9 cellular contexts compared by ENCODE assay signal in genomic region chr22:23826510-23827350, GRCh38. TPM values are rescaled to one million over a fixed set of nuclear protein-coding genes. Genes with fewer than 3 reads are reported as not detected.
A peak's percentile ranks its signal among the peaks of the same experiment; 100 is the strongest.
DNase-seq lines count a peak whose midpoint lies in the region; ATAC-seq, FAIRE-seq and TF ChIP-seq lines count a peak whose summit lies in the region.
"Had no signal": no experiment of that assay in that cellular context is flagged by ENCODE, and none has a peak within 500 bp of the region (broad histone marks: within the 10 kb centered on the region; RNA-seq: fewer than 3 reads in every experiment).

No MANE protein-coding gene starts in this region.

- H3K79me2 ChIP-seq in K562 (ENCODE audit: control insufficient read depth, insufficient read depth, low read length) = no peaks in the 10 kb centered on the region

- H3K4me3 ChIP-seq in HUES6 (ENCODE audit: low read depth, low read length) (no peak overlapping the region), K562 (no peak overlapping the region), neuronal stem cell (ENCODE audit: low read length in 2 of 2) (no peak overlapping the region), tibial nerve (no peak overlapping the region)

- H4K91ac ChIP-seq in neuronal stem cell (ENCODE audit: low read depth, low read length, poor library complexity) = no peak overlapping the region

- TF ChIP-seq POLR2A in K562 (conservative IDR thresholded peaks at IDR 0.05) (no peak), tibial nerve (IDR thresholded peaks at IDR 0.05) (no peak)

- H3K27ac ChIP-seq in HUES6 (ENCODE audit: low read depth, low read length) = 0 out of 2 replicates have a peak overlapping the region, but pooled peaks have one; percentile 36
- no peak overlapping the region for H3K27ac ChIP-seq in K562 (ENCODE audit: extremely low read depth, low read depth, low read length)
- H3K27ac ChIP-seq in neuronal stem cell (replicated peaks; ENCODE audit: low read length) = peak overlapping the region; percentile 43
- H3K27ac ChIP-seq in tibial nerve = peak overlapping the region in 1 of 4 donors; percentile 3
- H3K27ac ChIP-seq: epithelial cell of prostate had no signal

- no peaks in the 10 kb centered on the region for H4K20me1 ChIP-seq in K562 (replicated peaks; ENCODE audit: control insufficient read depth, insufficient read depth, low read length)

- in situ Hi-C loops in K562 (cut with MboI) = no loop called here

- no peak overlapping the region for H3K4ac ChIP-seq in neuronal stem cell (ENCODE audit: low read length)

- H3K9me3 ChIP-seq in HUES6 (ENCODE audit: control insufficient read depth, insufficient read depth, low read depth, low read length) (no peaks in the 10 kb centered on the region), K562 (replicated peaks; ENCODE audit: control insufficient read depth, insufficient read depth, low read depth, low read length) (no peaks in the 10 kb centered on the region), neuronal stem cell (replicated peaks in 1 of 2; ENCODE audit: control insufficient read depth in 2 of 2, insufficient read depth in 1 of 2, low read depth in 1 of 2, low read length in 2 of 2) (peaks cover 0 to 2% of the 10 kb centered on the region in 2 donors), tibial nerve (peaks cover 0 to 4% (median 0%) of the 10 kb centered on the region in 4 donors)

- peak overlapping the region; percentile 42 for H2BK12ac ChIP-seq in neuronal stem cell (ENCODE audit: low read length)

- intact Hi-C loops in K562 (cut with micrococcal nuclease) = no loop called here

- no peak for TF ChIP-seq CTCF in K562 (IDR thresholded peaks at IDR 0.05 in 2 of 3, conservative IDR thresholded peaks at IDR 0.05 in 1 of 3; ENCODE audit: insufficient read depth in 2 of 3, low read depth in 1 of 3, low read length in 3 of 3)
- TF ChIP-seq CTCF in tibial nerve (IDR thresholded peaks at IDR 0.05) = no peak

- no peaks in the 10 kb centered on the region for H3K9me1 ChIP-seq in K562 (ENCODE audit: control insufficient read depth, insufficient read depth, low read length)

- H2AFZ ChIP-seq in K562 (ENCODE audit: low read depth, low read length) (no peak overlapping the region), neuronal stem cell (ENCODE audit: low read length) (no peak overlapping the region)

- peaks cover 8% of the 10 kb centered on the region for H3K79me1 ChIP-seq in neuronal stem cell (ENCODE audit: low read depth, low read length)

- FAIRE-seq in K562 (lab: Jason Lieb, UNC) = no peak

- H3K9ac ChIP-seq in HUES6 (ENCODE audit: low read length) (no peak overlapping the region), K562 (ENCODE audit: insufficient read depth in 1 of 2, low read depth in 2 of 2, low read length in 2 of 2) (no peak overlapping the region), neuronal stem cell (ENCODE audit: low read depth, low read length, poor library complexity) (no peak overlapping the region)

- H3K4me1 ChIP-seq in HUES6 (ENCODE audit: control insufficient read depth, insufficient read depth, low read length) = peaks cover 9% of the 10 kb centered on the region; the same call in 1 of the 2 replicates
- no peaks in the 10 kb centered on the region for H3K4me1 ChIP-seq in K562 (replicated peaks in 1 of 2; ENCODE audit: control insufficient read depth in 2 of 2, insufficient read depth in 2 of 2, low read length in 2 of 2)
- H3K4me1 ChIP-seq in neuronal stem cell (ENCODE audit: control insufficient read depth in 2 of 2, insufficient read depth in 1 of 2, low read depth in 1 of 2, low read length in 2 of 2) = peaks cover 0 to 3% of the 10 kb centered on the region in 2 donors
- H3K4me1 ChIP-seq in tibial nerve = peaks cover 0 to 14% (median 0%) of the 10 kb centered on the region in 4 donors

- H3K14ac ChIP-seq in neuronal stem cell (ENCODE audit: low read length) = no peak overlapping the region

- H3K36me3 ChIP-seq in HUES6 (ENCODE audit: control insufficient read depth, insufficient read depth, low read length) (peaks cover 93% of the 10 kb centered on the region), K562 (ENCODE audit: control insufficient read depth, insufficient read depth, low read length) (peaks cover 78% of the 10 kb centered on the region; the same call in 2 of the 3 replicates), neuronal stem cell (replicated peaks in 1 of 2; ENCODE audit: control insufficient read depth in 2 of 2, insufficient read depth in 2 of 2, low read length in 2 of 2) (peaks cover 69 to 96% of the 10 kb centered on the region in 2 donors), tibial nerve (peaks cover 0 to 95% (median 14%) of the 10 kb centered on the region in 3 donors)

- POLR2A ChIA-PET in K562 (lab: Yijun Ruan, JAX) = interaction anchor here (0.9 to 1.1 kb wide), 2 partner anchors 9 to 58 kb away, joined by 3 to 4 read pairs; no protein-coding TSS in a partner anchor

- WGBS in K562 (ENCODE audit: insufficient coverage, low coverage, missing lambda C conversion rate) = 89% methylated on average over 11 of the region's 15 CpGs
- WGBS in neuronal stem cell (ENCODE audit: extremely low coverage in 2 of 2, insufficient read length in 2 of 2, insufficient replicate concordance in 1 of 2), 2 donors = no CpG with 5 or more reads among the region's 15 CpGs
- 75 to 76% methylated on average over 13 to 15 of the region's 15 CpGs for WGBS in tibial nerve, 2 donors

- H2BK120ac ChIP-seq in neuronal stem cell (ENCODE audit: low read depth, low read length) = no peak overlapping the region

- DNase-seq in K562 (ENCODE audit: extremely low read depth in 1 of 4, low spot score in 3 of 4) = no peak
- DNase-seq in neuronal stem cell (ENCODE audit: low spot score) = no peak
- DNase-seq in midbrain (lab: John Stamatoyannopoulos, UW) = no peak
- DNase-seq in tibial nerve (ENCODE audit: low spot score in 2 of 2) = no peak
- DNase-seq: KG1 had no signal

- CTCF ChIA-PET in K562 (lab: Yijun Ruan, JAX; ENCODE audit: low intra/inter-chr PET ratio) = no interaction called here

- no TSS peak for BruUV-seq in K562 (replicated peaks; lab: Mats Ljungman, UMichigan)

- no peaks in the 10 kb centered on the region for H3K27me3 ChIP-seq in HUES6 (ENCODE audit: control insufficient read depth, insufficient read depth, low read length)
- H3K27me3 ChIP-seq in K562 (ENCODE audit: control insufficient read depth in 2 of 2, insufficient read depth in 2 of 2, low read length in 2 of 2) = no peaks in the 10 kb centered on the region
- H3K27me3 ChIP-seq in neuronal stem cell (ENCODE audit: control insufficient read depth in 3 of 3, insufficient read depth in 3 of 3, low read depth in 1 of 3, low read length in 3 of 3) = no peaks in the 10 kb centered on the region
- H3K27me3 ChIP-seq in tibial nerve = no peaks in the 10 kb centered on the region

- H4K8ac ChIP-seq in neuronal stem cell (ENCODE audit: low read depth, low read length) = no peak overlapping the region

- H2BK15ac ChIP-seq in neuronal stem cell (ENCODE audit: low read length) = no peak overlapping the region

- TF ChIP-seq EP300 in K562 (IDR thresholded peaks at IDR 0.05; ENCODE audit: low read length) (no peak), tibial nerve (IDR thresholded peaks at IDR 0.05) (no peak)

- no peak overlapping the region for H3K23ac ChIP-seq in neuronal stem cell (ENCODE audit: low read depth, low read length, poor library complexity)

- H3K4me2 ChIP-seq in K562 (ENCODE audit: insufficient read depth, low read length) (no peak overlapping the region), neuronal stem cell (ENCODE audit: insufficient read depth, low read length, poor library complexity, severe bottlenecking) (no peak overlapping the region)

- ATAC-seq in K562 = no peak
- no peak for ATAC-seq in HG02970 (IDR thresholded peaks at IDR 0.05; ENCODE audit: low FRiP score, unreplicated experiment)

- H3K18ac ChIP-seq in neuronal stem cell (ENCODE audit: low read length) = peak overlapping the region; percentile 82

- TF ChIP-seq RAD21 in K562 (CRISPR knock-in tag; conservative IDR thresholded peaks at IDR 0.05 in 1 of 2, IDR thresholded peaks at IDR 0.05 in 1 of 2) = no peak

- H2AK5ac ChIP-seq in neuronal stem cell (ENCODE audit: low read depth, low read length) = peak overlapping the region; percentile 58

- peak overlapping the region; percentile 94 for H2BK5ac ChIP-seq in neuronal stem cell (ENCODE audit: low read length)

RNA-seq across cellular contexts. Expression of gene DERL3, which starts 12.1 kb away (rescaled TPM):
- 14.7 and 36.7 TPM in 2 replicates for total RNA-seq in K562 (2011; cell fraction: chromatin; rRNA removed; ENCODE audit: low replicate concordance)
- 35.7 and 36.7 TPM in 2 replicates for total RNA-seq in K562 (2011; cell fraction: nucleolus; rRNA removed)
- total RNA-seq in K562 (2011; cell fraction: nucleoplasm; rRNA removed) = 29.2 and 31.5 TPM in 2 replicates
- total RNA-seq in K562 (2014; rRNA removed) (6.2 and 6.9 TPM in 2 replicates), K562 (2014; rRNA removed; fragmentation: Illumina TruSeq; extraction: Trizol) (0.77 and 1.7 TPM in 2 replicates), K562 (2015; rRNA removed; fragmentation: Illumina TruSeq; extraction: Trizol) (1.4 and 2.4 TPM in 2 replicates), K562 (2021) (8.8 and 9.2 TPM in 2 replicates), tibial nerve (1 to 10 TPM in 1 of 4 donors, under 1 TPM in 1, not detected in 2; 0.60 to 2.3 TPM)
- polyA plus RNA-seq in K562 (2011; rRNA removed) (8.3 and 19.3 TPM in 2 replicates), K562 (2014; fragmentation: Illumina TruSeq; extraction: Trizol) (4.8 and 7.4 TPM in 2 replicates), K562 (2014; fragmentation: Nextera tagmentation; extraction: Ambion mirVana) (1 to 10 TPM; 1.3 to 2.9 TPM), K562 (2014; rRNA removed) (12.1 and 12.4 TPM in 2 replicates)
- 23.7 and 24.3 TPM in 2 replicates for polyA plus RNA-seq in K562 (2011; cell fraction: cytosol; rRNA removed)
- polyA plus RNA-seq in K562 (2011; cell fraction: nucleus; rRNA removed) = 69.3 and 80.1 TPM in 2 replicates
- 5.7 and 7.9 TPM in 2 replicates for polyA plus RNA-seq in K562 (2012)
- 1.5 and 2.2 TPM in 2 replicates for polyA minus RNA-seq in K562 (2011; rRNA and poly(A)+ RNA removed)
- polyA minus RNA-seq in K562 (2011; cell fraction: cytosol; rRNA and poly(A)+ RNA removed) = 2.7 and 3.8 TPM in 2 replicates
- 5.3 and 10.7 TPM in 2 replicates for polyA minus RNA-seq in K562 (2011; cell fraction: nucleus; rRNA and poly(A)+ RNA removed)
- polyA plus RNA-seq in neuronal stem cell (2013, experiment 1 of 2) = 4.2 TPM
- polyA plus RNA-seq in neuronal stem cell (2013, experiment 2 of 2) = 4.5 TPM

RNA-seq across cellular contexts. Expression of gene SLC2A11, which starts 30.9 kb away (rescaled TPM):
- 10.0 and 13.3 TPM in 2 replicates for total RNA-seq in K562 (2011; cell fraction: chromatin; rRNA removed; ENCODE audit: low replicate concordance)
- 7.1 and 10.0 TPM in 2 replicates for total RNA-seq in K562 (2011; cell fraction: nucleolus; rRNA removed)
- 8.9 and 11.7 TPM in 2 replicates for total RNA-seq in K562 (2011; cell fraction: nucleoplasm; rRNA removed)
- 2.0 and 3.1 TPM in 2 replicates for total RNA-seq in K562 (2014; rRNA removed)
- 1.5 and 1.9 TPM in 2 replicates for total RNA-seq in K562 (2014; rRNA removed; fragmentation: Illumina TruSeq; extraction: Trizol)
- total RNA-seq in K562 (2015; rRNA removed; fragmentation: Illumina TruSeq; extraction: Trizol) = 2.1 and 2.5 TPM in 2 replicates
- 1.6 and 2.1 TPM in 2 replicates for total RNA-seq in K562 (2021)
- 2.5 and 4.4 TPM in 2 replicates for polyA plus RNA-seq in K562 (2011; rRNA removed)
- polyA plus RNA-seq in K562 (2011; cell fraction: cytosol; rRNA removed) = 2.6 and 3.6 TPM in 2 replicates
- polyA plus RNA-seq in K562 (2011; cell fraction: nucleus; rRNA removed) = 8.2 and 8.4 TPM in 2 replicates
- polyA plus RNA-seq in K562 (2012) = 2.7 and 7.0 TPM in 2 replicates
- polyA plus RNA-seq in K562 (2014; fragmentation: Illumina TruSeq; extraction: Trizol) = 2.5 and 2.8 TPM in 2 replicates
- under 1 TPM; 0.44 to 0.73 TPM for polyA plus RNA-seq in K562 (2014; fragmentation: Nextera tagmentation; extraction: Ambion mirVana)
- polyA plus RNA-seq in K562 (2014; rRNA removed) = 2.7 and 3.4 TPM in 2 replicates
- 2.7 and 4.1 TPM in 2 replicates for polyA minus RNA-seq in K562 (2011; rRNA and poly(A)+ RNA removed)
- 0.91 and 0.95 TPM in 2 replicates for polyA minus RNA-seq in K562 (2011; cell fraction: cytosol; rRNA and poly(A)+ RNA removed)
- 3.4 and 8.4 TPM in 2 replicates for polyA minus RNA-seq in K562 (2011; cell fraction: nucleus; rRNA and poly(A)+ RNA removed)
- 11.4 TPM for polyA plus RNA-seq in neuronal stem cell (2013, experiment 1 of 2)
- 10.5 TPM for polyA plus RNA-seq in neuronal stem cell (2013, experiment 2 of 2)
- 10 to 100 TPM in 3 of 4 donors, 1 to 10 TPM in 1; 6.9 to 28.9 (median 13.4) TPM for total RNA-seq in tibial nerve

RNA-seq across cellular contexts. Expression of gene SMARCB1, which starts 40.0 kb away (rescaled TPM):
- 71.0 and 129 TPM in 2 replicates for total RNA-seq in K562 (2011; cell fraction: chromatin; rRNA removed; ENCODE audit: low replicate concordance)
- total RNA-seq in K562 (2011; cell fraction: nucleolus; rRNA removed) = 56.2 and 66.2 TPM in 2 replicates
- total RNA-seq in K562 (2011; cell fraction: nucleoplasm; rRNA removed) = 71.9 and 105 TPM in 2 replicates
- total RNA-seq in K562 (2014; rRNA removed) (65.4 and 74.0 TPM in 2 replicates), K562 (2014; rRNA removed; fragmentation: Illumina TruSeq; extraction: Trizol) (39.5 and 44.5 TPM in 2 replicates), K562 (2015; rRNA removed; fragmentation: Illumina TruSeq; extraction: Trizol) (50.9 and 53.7 TPM in 2 replicates), K562 (2021) (79.1 and 79.2 TPM in 2 replicates), tibial nerve (10 to 100 TPM; 31.5 to 53.4 (median 43.8) TPM)
- polyA plus RNA-seq in K562 (2011; rRNA removed) (113 and 117 TPM in 2 replicates), K562 (2014; fragmentation: Illumina TruSeq; extraction: Trizol) (111 TPM in 2 replicates), K562 (2014; fragmentation: Nextera tagmentation; extraction: Ambion mirVana) (1 to 10 TPM; 1.2 to 3.0 TPM), K562 (2014; rRNA removed) (75.3 and 90.2 TPM in 2 replicates)
- 80.8 and 94.7 TPM in 2 replicates for polyA plus RNA-seq in K562 (2011; cell fraction: cytosol; rRNA removed)
- polyA plus RNA-seq in K562 (2011; cell fraction: nucleus; rRNA removed) = 45.0 and 47.4 TPM in 2 replicates
- polyA plus RNA-seq in K562 (2012) = 70.1 and 101 TPM in 2 replicates
- 56.2 and 67.4 TPM in 2 replicates for polyA minus RNA-seq in K562 (2011; rRNA and poly(A)+ RNA removed)
- polyA minus RNA-seq in K562 (2011; cell fraction: cytosol; rRNA and poly(A)+ RNA removed) = 25.2 and 35.8 TPM in 2 replicates
- 20.3 and 27.0 TPM in 2 replicates for polyA minus RNA-seq in K562 (2011; cell fraction: nucleus; rRNA and poly(A)+ RNA removed)
- 118 TPM for polyA plus RNA-seq in neuronal stem cell (2013, experiment 1 of 2)
- polyA plus RNA-seq in neuronal stem cell (2013, experiment 2 of 2) = 112 TPM

RNA-seq across cellular contexts. Expression of gene MMP11, which starts 54.1 kb away (rescaled TPM):
- total RNA-seq in K562 (2011; cell fraction: chromatin; rRNA removed; ENCODE audit: low replicate concordance) = 1.4 and 1.9 TPM in 2 replicates
- 2.0 and 2.7 TPM in 2 replicates for total RNA-seq in K562 (2011; cell fraction: nucleolus; rRNA removed)
- 1.6 and 3.4 TPM in 2 replicates for total RNA-seq in K562 (2011; cell fraction: nucleoplasm; rRNA removed)
- 0.57 and 1.4 TPM in 2 replicates for total RNA-seq in K562 (2014; rRNA removed)
- 0.13 and 0.25 TPM in 2 replicates for total RNA-seq in K562 (2014; rRNA removed; fragmentation: Illumina TruSeq; extraction: Trizol)
- 0.14 and 0.15 TPM in 2 replicates for total RNA-seq in K562 (2015; rRNA removed; fragmentation: Illumina TruSeq; extraction: Trizol)
- 0.58 and 1.4 TPM in 2 replicates for total RNA-seq in K562 (2021)
- polyA plus RNA-seq in K562 (2011; rRNA removed) = 1.1 and 1.3 TPM in 2 replicates
- polyA plus RNA-seq in K562 (2011; cell fraction: cytosol; rRNA removed) = 1.0 and 1.4 TPM in 2 replicates
- 2.5 and 3.4 TPM in 2 replicates for polyA plus RNA-seq in K562 (2011; cell fraction: nucleus; rRNA removed)
- polyA plus RNA-seq in K562 (2012) = 0.51 and 1.1 TPM in 2 replicates
- 0.25 and 1.2 TPM in 2 replicates for polyA plus RNA-seq in K562 (2014; fragmentation: Illumina TruSeq; extraction: Trizol)
- not detected for polyA plus RNA-seq in K562 (2014; fragmentation: Nextera tagmentation; extraction: Ambion mirVana)
- polyA plus RNA-seq in K562 (2014; rRNA removed) = 0.40 and 1.8 TPM in 2 replicates
- polyA minus RNA-seq in K562 (2011; rRNA and poly(A)+ RNA removed) = 0.46 and 0.51 TPM in 2 replicates
- 0.57 TPM in 1 of 2 replicates, not detected in the other for polyA minus RNA-seq in K562 (2011; cell fraction: cytosol; rRNA and poly(A)+ RNA removed)
- polyA minus RNA-seq in K562 (2011; cell fraction: nucleus; rRNA and poly(A)+ RNA removed) = 0.78 and 1.2 TPM in 2 replicates
- 6.5 TPM for polyA plus RNA-seq in neuronal stem cell (2013, experiment 1 of 2)
- polyA plus RNA-seq in neuronal stem cell (2013, experiment 2 of 2) = 6.1 TPM
- 1 to 10 TPM; 4.5 to 7.3 (median 5.6) TPM for total RNA-seq in tibial nerve

RNA-seq across cellular contexts. Expression of gene CHCHD10, which starts 59.0 kb away (rescaled TPM):
- 6.7 and 22.5 TPM in 2 replicates for total RNA-seq in K562 (2011; cell fraction: chromatin; rRNA removed; ENCODE audit: low replicate concordance)
- 36.1 and 36.9 TPM in 2 replicates for total RNA-seq in K562 (2011; cell fraction: nucleolus; rRNA removed)
- total RNA-seq in K562 (2011; cell fraction: nucleoplasm; rRNA removed) = 31.7 and 48.8 TPM in 2 replicates
- 84.9 and 214 TPM in 2 replicates for total RNA-seq in K562 (2014; rRNA removed)
- 76.4 and 102 TPM in 2 replicates for total RNA-seq in K562 (2014; rRNA removed; fragmentation: Illumina TruSeq; extraction: Trizol)
- 124 and 130 TPM in 2 replicates for total RNA-seq in K562 (2015; rRNA removed; fragmentation: Illumina TruSeq; extraction: Trizol)
- total RNA-seq in K562 (2021) = 270 and 292 TPM in 2 replicates
- polyA plus RNA-seq in K562 (2011; rRNA removed) = 51.1 and 51.8 TPM in 2 replicates
- polyA plus RNA-seq in K562 (2011; cell fraction: cytosol; rRNA removed) = 124 and 209 TPM in 2 replicates
- 58.5 and 83.9 TPM in 2 replicates for polyA plus RNA-seq in K562 (2011; cell fraction: nucleus; rRNA removed)
- 252 and 257 TPM in 2 replicates for polyA plus RNA-seq in K562 (2012)
- 157 and 178 TPM in 2 replicates for polyA plus RNA-seq in K562 (2014; fragmentation: Illumina TruSeq; extraction: Trizol)
- polyA plus RNA-seq in K562 (2014; fragmentation: Nextera tagmentation; extraction: Ambion mirVana) = 10 to 100 TPM; 15.2 to 41.0 TPM
- polyA plus RNA-seq in K562 (2014; rRNA removed) = 159 and 170 TPM in 2 replicates
- polyA minus RNA-seq in K562 (2011; rRNA and poly(A)+ RNA removed) = 17.5 and 34.7 TPM in 2 replicates
- polyA minus RNA-seq in K562 (2011; cell fraction: cytosol; rRNA and poly(A)+ RNA removed) = 133 and 155 TPM in 2 replicates
- polyA minus RNA-seq in K562 (2011; cell fraction: nucleus; rRNA and poly(A)+ RNA removed) = 8.6 and 19.1 TPM in 2 replicates
- 84.6 TPM for polyA plus RNA-seq in neuronal stem cell (2013, experiment 1 of 2)
- 88.1 TPM for polyA plus RNA-seq in neuronal stem cell (2013, experiment 2 of 2)
- total RNA-seq in tibial nerve = 10 to 100 TPM in 1 of 4 donors, 1 to 10 TPM in 2, not detected in 1; 3.7 to 14.0 (median 9.6) TPM
- polyA plus RNA-seq: neural cell had no signal
